In genomic region chr11:111047376-111047775, GRCh38 we compare ENCODE assay signal across 1 cellular context.
TF ChIP-seq lines count a peak whose summit lies in the region.

No MANE protein-coding gene starts in this region.

TF ChIP-seq in H1, 55 proteins besides CTCF, POLR2A, EP300 and RAD21:
- TF ChIP-seq, protein P1, sequence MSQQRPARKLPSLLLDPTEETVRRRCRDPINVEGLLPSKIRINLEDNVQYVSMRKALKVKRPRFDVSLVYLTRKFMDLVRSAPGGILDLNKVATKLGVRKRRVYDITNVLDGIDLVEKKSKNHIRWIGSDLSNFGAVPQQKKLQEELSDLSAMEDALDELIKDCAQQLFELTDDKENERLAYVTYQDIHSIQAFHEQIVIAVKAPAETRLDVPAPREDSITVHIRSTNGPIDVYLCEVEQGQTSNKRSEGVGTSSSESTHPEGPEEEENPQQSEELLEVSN (IDR thresholded peaks at IDR 0.05), result no peak
- no peak for TF ChIP-seq MAX (IDR thresholded peaks at IDR 0.05)
